8 cellular contexts compared by ENCODE assay signal in genomic region chr20:62972270-62973032, GRCh38. TPM values are rescaled to one million over a fixed set of nuclear protein-coding genes. Genes with fewer than 3 reads are reported as not detected.
DNase-seq lines count a peak whose midpoint lies in the region; ATAC-seq and TF ChIP-seq lines count a peak whose summit lies in the region.

No MANE protein-coding gene starts in this region.

- 1% methylated on average over 15 of the region's 45 CpGs for WGBS in right lobe of liver (ENCODE audit: insufficient coverage, low coverage, low lambda C conversion rate, missing lambda C conversion rate)

- H3K4me1 ChIP-seq in right lobe of liver: peaks cover 0 to 5% (median 2%) of the 10 kb centered on the region in 4 donors

- no peaks in the 10 kb centered on the region for H3K9me3 ChIP-seq in right lobe of liver

- peaks cover 0 to 16% of the 10 kb centered on the region in 2 donors for H3K27me3 ChIP-seq in right lobe of liver

- TF ChIP-seq POLR2A in right lobe of liver (IDR thresholded peaks at IDR 0.05): no peak

- no peak overlapping the region for H3K27ac ChIP-seq in right lobe of liver

- intact Hi-C loops in right lobe of liver (cut with DNase I): no loop called here

- TF ChIP-seq CTCF in right lobe of liver (IDR thresholded peaks at IDR 0.05): peak; percentile 81 to 91 (median 86)

- no peak overlapping the region for H3K4me3 ChIP-seq in right lobe of liver

- H3K36me3 ChIP-seq in right lobe of liver: no peaks in the 10 kb centered on the region

- peak; percentile 76 to 81 for DNase-seq in NCI-H2081 (lab: John Stamatoyannopoulos, UW)
- no peak for DNase-seq in NCI-H2081 treated with DMSO at 0.1 percent for 48 hours (lab: John Stamatoyannopoulos, UW)
- DNase-seq in NCI-H748 (lab: John Stamatoyannopoulos, UW; ENCODE audit: unreplicated experiment): peak; percentile 78
- DNase-seq in activated CD4-positive, alpha-beta T cell treated with anti-CD3 and anti-CD28 coated beads, Interleukin-2, amount 50 U/mL, for 4 hours: peak; percentile 85 to 87
- peak; percentile 50 to 81 for DNase-seq in dermis microvascular lymphatic vessel endothelial cell (ENCODE audit: low read depth in 2 of 2)
- peak; percentile 86 to 90 (median 88) for DNase-seq in right lobe of liver
- DNase-seq in stimulated activated CD4-positive, alpha-beta T cell treated with anti-CD3 and anti-CD28 coated beads, Interleukin-4, amount 100 ng/mL, for 48 hours (ENCODE audit: low read depth in 2 of 2): peak; percentile 82 to 88

- ATAC-seq in HG03432 (IDR thresholded peaks at IDR 0.05; ENCODE audit: unreplicated experiment): peak; percentile 74
- ATAC-seq in right lobe of liver: peak; percentile 89 to 96 (median 92)

RNA-seq across cellular contexts. Expression of gene SLC17A9, which starts 19.9 kb away (rescaled TPM):
- total RNA-seq in dermis microvascular lymphatic vessel endothelial cell (5.4 and 6.2 TPM in 2 replicates), right lobe of liver (10 to 100 TPM; 29.8 to 99.4 (median 54.1) TPM)

RNA-seq across cellular contexts. Expression of gene BHLHE23, which starts 34.3 kb away (rescaled TPM):
- total RNA-seq in dermis microvascular lymphatic vessel endothelial cell (not detected in 2 replicates), right lobe of liver (not detected)

RNA-seq across cellular contexts. Expression of gene GID8, which starts 34.5 kb away (rescaled TPM):
- total RNA-seq in dermis microvascular lymphatic vessel endothelial cell: 34.8 and 41.7 TPM in 2 replicates
- total RNA-seq in right lobe of liver: 10 to 100 TPM; 12.6 to 18.9 (median 15.1) TPM

RNA-seq across cellular contexts. Expression of gene DIDO1, which starts 46.1 kb away (rescaled TPM):
- total RNA-seq in dermis microvascular lymphatic vessel endothelial cell (20.4 and 29.5 TPM in 2 replicates), right lobe of liver (10 to 100 TPM; 18.3 to 28.1 (median 21.1) TPM)
